8 cellular contexts compared by ENCODE assay signal in genomic region chr2:202807431-202808138, GRCh38.
DNase-seq lines count a peak whose midpoint lies in the region; FAIRE-seq and TF ChIP-seq lines count a peak whose summit lies in the region.
"Not testable (repeated sequence)": the region's sequence is repeated elsewhere in the genome, so short reads cannot be mapped to it uniquely, and the experiment has no call there.

No MANE protein-coding gene starts in this region.

- H3K27ac ChIP-seq in keratinocyte (ENCODE audit: control insufficient read depth, insufficient read depth, low read length) (peak overlapping the region; percentile 45), subcutaneous abdominal adipose tissue (ENCODE audit: low read depth, low read length) (peak overlapping the region; percentile 73)

- H3K4me3 Mint-ChIP-seq in HFFc6, brain: not testable (repeated sequence)

- H3K27ac Mint-ChIP-seq in HFFc6 = not testable (repeated sequence)
- peak overlapping the region; percentile 2 to 92 (median 78) for H3K27ac Mint-ChIP-seq in brain

- not testable (repeated sequence) for H3K9ac ChIP-seq in keratinocyte (ENCODE audit: control insufficient read depth, extremely low read depth, insufficient read depth, low read length)
- H3K9ac ChIP-seq in subcutaneous abdominal adipose tissue (ENCODE audit: low read length in 5 of 5) = peak overlapping the region in 1 of 5 donors; percentile 10

- not testable (repeated sequence) for H3K4me3 ChIP-seq in fibroblast of mammary gland (ENCODE audit: control insufficient read depth, low read depth, low read length); keratinocyte (ENCODE audit: control insufficient read depth in 2 of 3, extremely low read depth in 1 of 3, insufficient read depth in 2 of 3, low read depth in 1 of 3, low read length in 3 of 3)
- peak overlapping the region in 1 of 5 donors; percentile 25 for H3K4me3 ChIP-seq in subcutaneous abdominal adipose tissue (ENCODE audit: low read depth in 1 of 5, low read length in 5 of 5)

- H3K4me1 ChIP-seq in keratinocyte (ENCODE audit: control insufficient read depth, extremely low read depth, insufficient read depth, low read length) = peaks cover 20% of the 10 kb centered on the region
- H3K4me1 ChIP-seq in subcutaneous abdominal adipose tissue (ENCODE audit: control insufficient read depth in 5 of 5, insufficient read depth in 5 of 5, low read length in 5 of 5) = peaks cover 0 to 24% (median 17%) of the 10 kb centered on the region in 5 donors

- H3K4me1 Mint-ChIP-seq in HFFc6 (ENCODE audit: low read depth) = peaks cover 15% of the 10 kb centered on the region
- H3K4me1 Mint-ChIP-seq in brain = peaks cover 14% of the 10 kb centered on the region

- not testable (repeated sequence) for H3K27me3 Mint-ChIP-seq in HFFc6 (ENCODE audit: insufficient read depth); brain

- not testable (repeated sequence) for TF ChIP-seq CTCF in HFFc6 (IDR thresholded peaks at IDR 0.05); brain (conservative IDR thresholded peaks at IDR 0.05); fibroblast of mammary gland (conservative IDR thresholded peaks at IDR 0.05; ENCODE audit: control insufficient read depth, insufficient read depth, low read depth, low read length); keratinocyte (optimal IDR thresholded peaks at IDR 0.05 in 1 of 3, IDR thresholded peaks at IDR 0.05 in 1 of 3, conservative IDR thresholded peaks at IDR 0.05 in 1 of 3; ENCODE audit: extremely low read depth in 1 of 3, insufficient read depth in 2 of 3, low read length in 3 of 3)

- dilution Hi-C loops in keratinocyte (cut with MboI; ENCODE audit: extremely low pct_ligation_motif_present, low sequenced_read_pairs) = not testable (repeated sequence)

- not testable (repeated sequence) for H3K79me2 ChIP-seq in keratinocyte (ENCODE audit: control insufficient read depth, insufficient read depth, low read length)

- FAIRE-seq in keratinocyte (lab: Jason Lieb, UNC) = peak; percentile 81

- not testable (repeated sequence) for H3K9me3 Mint-ChIP-seq in HFFc6, brain

- not testable (repeated sequence) for H3K36me3 ChIP-seq in keratinocyte (ENCODE audit: control insufficient read depth in 2 of 2, extremely low read depth in 1 of 2, insufficient read depth in 2 of 2, low read length in 2 of 2); subcutaneous abdominal adipose tissue (ENCODE audit: control insufficient read depth in 5 of 5, insufficient read depth in 5 of 5, low read length in 5 of 5)

- not testable (repeated sequence) for H3K9me1 ChIP-seq in keratinocyte (ENCODE audit: control insufficient read depth, extremely low read depth, insufficient read depth, low read length)

- not testable (repeated sequence) for H3K36me3 Mint-ChIP-seq in HFFc6 (ENCODE audit: low read depth)
- peaks cover 68% of the 10 kb centered on the region for H3K36me3 Mint-ChIP-seq in brain

- H3K4me2 ChIP-seq in keratinocyte (ENCODE audit: control insufficient read depth, extremely low read depth, insufficient read depth, low read depth, low read length) = peak overlapping the region; percentile 52

- not testable (repeated sequence) for H3K9me3 ChIP-seq in keratinocyte (ENCODE audit: control insufficient read depth, low read depth, low read length); subcutaneous abdominal adipose tissue (ENCODE audit: control insufficient read depth in 5 of 5, low read length in 5 of 5)

- H4K20me1 ChIP-seq in keratinocyte (ENCODE audit: control insufficient read depth, extremely low read depth, insufficient read depth, low read length) = not testable (repeated sequence)

- not testable (repeated sequence) for H3K27me3 ChIP-seq in keratinocyte (ENCODE audit: control insufficient read depth, extremely low read depth, insufficient read depth, low read length); subcutaneous abdominal adipose tissue (ENCODE audit: control insufficient read depth in 5 of 5, insufficient read depth in 4 of 5, low read length in 5 of 5)

- peak overlapping the region; percentile 68 for H2AFZ ChIP-seq in keratinocyte (ENCODE audit: control insufficient read depth, low read length)

- DNase-seq in Ammon's horn (ENCODE audit: low spot score) (peak; percentile 77), HFFc6 (peak; percentile 50), RPMI7951 (ENCODE audit: low read depth) (peak; percentile 83), fibroblast of mammary gland (ENCODE audit: low read depth) (peak; percentile 73), keratinocyte (ENCODE audit: low read depth, low spot score) (peak; percentile 54), occipital lobe (lab: John Stamatoyannopoulos, UW) (peak; percentile 13)

Comparison
In these comparisons a context has a peak if more than half of its experiments do, and no peak if none do; other contexts are left out.
1. DNase-seq: peak in every context shown above with its lines; median percentile 83 in RPMI7951; 77 in Ammon's horn; 73 in fibroblast of mammary gland; 54 in keratinocyte; 50 in HFFc6; 13 in occipital lobe.